In genomic region chr22:23215294-23216204, GRCh38 we compare ENCODE assay signal across 10 cellular contexts. TPM values are rescaled to one million over a fixed set of nuclear protein-coding genes. Genes with fewer than 3 reads are reported as not detected.
DNase-seq lines count a peak whose midpoint lies in the region; ATAC-seq lines count a peak whose summit lies in the region.
"Had no signal": no experiment of that assay in that cellular context is flagged by ENCODE, and none has a peak within 500 bp of the region (broad histone marks: within the 10 kb centered on the region; RNA-seq: fewer than 3 reads in every experiment).

No MANE protein-coding gene starts in this region.

- peak overlapping the region; percentile 80 for H3K27ac ChIP-seq in thymus (ENCODE audit: low read depth)

- intact Hi-C loops in activated CD4-positive, alpha-beta memory T cell treated with anti-CD3 and anti-CD28 coated beads for 36 hours (cut with micrococcal nuclease), result loop anchor here (1.0 kb wide), 2 partner anchors 28 to 33 kb away; no protein-coding TSS in a partner anchor

- no peaks in the 10 kb centered on the region for H3K27me3 Mint-ChIP-seq in activated CD4-positive, alpha-beta T cell treated with anti-CD3 and anti-CD28 coated beads, Interleukin-2, amount 10 ng/mL, durations not matched to agents 7 days and 5 days
- H3K27me3 Mint-ChIP-seq in activated CD4-positive, alpha-beta memory T cell treated with anti-CD3 and anti-CD28 coated beads for 36 hours, result no peaks in the 10 kb centered on the region

- CTCF ChIA-PET in activated CD4-positive, alpha-beta T cell treated with anti-CD3 and anti-CD28 coated beads, Interleukin-2, amount 10 ng/mL, durations not matched to agents 7 days and 5 days (lab: Charles Lee), result interaction anchor here (1.4 to 2.2 kb wide), 3 partner anchors 13 to 66 kb away, joined by 4 to 7 read pairs (median 5); no protein-coding TSS in a partner anchor
- CTCF ChIA-PET in activated CD4-positive, alpha-beta memory T cell treated with anti-CD3 and anti-CD28 coated beads for 36 hours (lab: Charles Lee), result interaction anchor here (1.2 to 1.8 kb wide), 3 partner anchors 27 to 35 kb away, joined by 4 to 8 read pairs (median 6); partner anchors contain the start of gene BCR

- no peaks in the 10 kb centered on the region for H3K9me3 ChIP-seq in thymus (ENCODE audit: control insufficient read depth)

- peaks cover 3% of the 10 kb centered on the region for H3K36me3 Mint-ChIP-seq in activated CD4-positive, alpha-beta T cell treated with anti-CD3 and anti-CD28 coated beads, Interleukin-2, amount 10 ng/mL, durations not matched to agents 7 days and 5 days (ENCODE audit: low read depth)
- peaks cover 3% of the 10 kb centered on the region for H3K36me3 Mint-ChIP-seq in activated CD4-positive, alpha-beta memory T cell treated with anti-CD3 and anti-CD28 coated beads for 36 hours

- peak overlapping the region; percentile 31 for H3K4me3 Mint-ChIP-seq in activated CD4-positive, alpha-beta T cell treated with anti-CD3 and anti-CD28 coated beads, Interleukin-2, amount 10 ng/mL, durations not matched to agents 7 days and 5 days
- H3K4me3 Mint-ChIP-seq in activated CD4-positive, alpha-beta memory T cell treated with anti-CD3 and anti-CD28 coated beads for 36 hours, result peak overlapping the region; percentile 63

- peak overlapping the region; percentile 58 for H3K4me3 ChIP-seq in thymus (ENCODE audit: low read length)

- DNase-seq in activated CD4-positive, alpha-beta T cell treated with anti-CD3 and anti-CD28 coated beads, Interleukin-2, amount 10 ng/mL, durations not matched to agents 7 days and 5 days, result no peak
- no peak for DNase-seq in activated CD4-positive, alpha-beta T cell treated with anti-CD3 and anti-CD28 coated beads for 1 hour
- peak; percentile 26 for DNase-seq in activated CD4-positive, alpha-beta memory T cell treated with anti-CD3 and anti-CD28 coated beads for 36 hours
- DNase-seq in glomerular endothelial cell (ENCODE audit: extremely low read depth, low read depth, low spot score), result peak; percentile 93
- no peak for DNase-seq in islet precursor cell
- DNase-seq: activated B cell treated with CpG ODN at 0.5 μM for 24 hours, hippocampal formation had no signal

- H3K9me3 Mint-ChIP-seq in activated CD4-positive, alpha-beta T cell treated with anti-CD3 and anti-CD28 coated beads, Interleukin-2, amount 10 ng/mL, durations not matched to agents 7 days and 5 days, result no peaks in the 10 kb centered on the region
- no peaks in the 10 kb centered on the region for H3K9me3 Mint-ChIP-seq in activated CD4-positive, alpha-beta memory T cell treated with anti-CD3 and anti-CD28 coated beads for 36 hours
- H3K9me3 Mint-ChIP-seq: activated B cell treated with CpG ODN at 0.5 μM for 24 hours had no signal

- 25% methylated on average over 12 of the region's 12 CpGs for WGBS in thymus

- peaks cover 3% of the 10 kb centered on the region for H3K36me3 ChIP-seq in thymus (ENCODE audit: control insufficient read depth, insufficient read depth)

- H3K27me3 ChIP-seq in thymus (ENCODE audit: control insufficient read depth, insufficient read depth), result no peaks in the 10 kb centered on the region

- no peak for ATAC-seq in HG02759 (IDR thresholded peaks at IDR 0.05; ENCODE audit: unreplicated experiment)
- no peak for ATAC-seq in HG03521 (IDR thresholded peaks at IDR 0.05; ENCODE audit: unreplicated experiment)

- peaks cover 54% of the 10 kb centered on the region for H3K4me1 ChIP-seq in thymus (ENCODE audit: control insufficient read depth, insufficient read depth, low read length)

- H3K4me1 Mint-ChIP-seq in activated CD4-positive, alpha-beta T cell treated with anti-CD3 and anti-CD28 coated beads, Interleukin-2, amount 10 ng/mL, durations not matched to agents 7 days and 5 days, result peaks cover 70% of the 10 kb centered on the region
- peaks cover 86% of the 10 kb centered on the region for H3K4me1 Mint-ChIP-seq in activated CD4-positive, alpha-beta memory T cell treated with anti-CD3 and anti-CD28 coated beads for 36 hours (ENCODE audit: low read depth)

- POLR2A ChIA-PET in activated CD4-positive, alpha-beta T cell treated with anti-CD3 and anti-CD28 coated beads, Interleukin-2, amount 10 ng/mL, durations not matched to agents 7 days and 5 days (lab: Charles Lee), result no interaction called here
- POLR2A ChIA-PET in activated CD4-positive, alpha-beta memory T cell treated with anti-CD3 and anti-CD28 coated beads for 36 hours (lab: Charles Lee), result interaction anchor here (1.0 to 2.0 kb wide), 4 partner anchors 22 to 679 kb away, joined by 3 to 11 read pairs (median 4); partner anchors contain the start of gene MIF

- peak overlapping the region; percentile 82 for H3K27ac Mint-ChIP-seq in activated CD4-positive, alpha-beta T cell treated with anti-CD3 and anti-CD28 coated beads, Interleukin-2, amount 10 ng/mL, durations not matched to agents 7 days and 5 days
- H3K27ac Mint-ChIP-seq in activated CD4-positive, alpha-beta memory T cell treated with anti-CD3 and anti-CD28 coated beads for 36 hours, result peak overlapping the region; percentile 84
- H3K27ac Mint-ChIP-seq: activated B cell treated with CpG ODN at 0.5 μM for 24 hours had no signal

RNA-seq across cellular contexts. Expression of gene BCR, which starts 35.2 kb away (rescaled TPM):
- 10 to 100 TPM; 45.6 to 48.1 TPM for total RNA-seq in activated CD4-positive, alpha-beta T cell treated with anti-CD3 and anti-CD28 coated beads, Interleukin-2, amount 10 ng/mL, durations not matched to agents 7 days and 5 days
- total RNA-seq in activated CD4-positive, alpha-beta memory T cell treated with anti-CD3 and anti-CD28 coated beads for 36 hours, result 10 to 100 TPM; 60.4 to 69.0 TPM
- total RNA-seq in glomerular endothelial cell, result 84.6 and 90.0 TPM in 2 replicates
- 22.8 TPM for polyA plus RNA-seq in thymus

Comparison
In these comparisons a context has a peak if more than half of its experiments do, and no peak if none do; other contexts are left out.
1. DNase-seq: peak in activated CD4-positive, alpha-beta memory T cell treated with anti-CD3 and anti-CD28 coated beads for 36 hours (single experiment) and glomerular endothelial cell (single experiment); none in activated CD4-positive, alpha-beta T cell treated with anti-CD3 and anti-CD28 coated beads, Interleukin-2, amount 10 ng/mL, durations not matched to agents 7 days and 5 days (single experiment), activated CD4-positive, alpha-beta T cell treated with anti-CD3 and anti-CD28 coated beads for 1 hour (single experiment) and islet precursor cell (single experiment).